Comparison of ENCODE assay signal across 1 cellular context in genomic region chr12:71685961-71686657, GRCh38.
TF ChIP-seq lines count a peak whose summit lies in the region.

TMEM19 (plus strand) TSS chr12:71686082; CDS start chr12:71686681, 599 bp downstream.

TF ChIP-seq in K562, 482 proteins besides CTCF, POLR2A, EP300 and RAD21 (continued from another document and continues in another):
- TF ChIP-seq, protein P1, sequence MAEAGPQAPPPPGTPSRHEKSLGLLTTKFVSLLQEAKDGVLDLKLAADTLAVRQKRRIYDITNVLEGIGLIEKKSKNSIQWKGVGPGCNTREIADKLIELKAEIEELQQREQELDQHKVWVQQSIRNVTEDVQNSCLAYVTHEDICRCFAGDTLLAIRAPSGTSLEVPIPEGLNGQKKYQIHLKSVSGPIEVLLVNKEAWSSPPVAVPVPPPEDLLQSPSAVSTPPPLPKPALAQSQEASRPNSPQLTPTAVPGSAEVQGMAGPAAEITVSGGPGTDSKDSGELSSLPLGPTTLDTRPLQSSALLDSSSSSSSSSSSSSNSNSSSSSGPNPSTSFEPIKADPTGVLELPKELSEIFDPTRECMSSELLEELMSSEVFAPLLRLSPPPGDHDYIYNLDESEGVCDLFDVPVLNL (CRISPR knock-in tag; IDR thresholded peaks at IDR 0.05; ENCODE audit: low read depth) = no peak
- TF ChIP-seq GTF2F1 (IDR thresholded peaks at IDR 0.05; ENCODE audit: low read depth, low read length) (no peak), NCOA1 (IDR thresholded peaks at IDR 0.05; ENCODE audit: low read depth) (no peak), POLR2G (IDR thresholded peaks at IDR 0.05; ENCODE audit: low read depth, low read length) (peak; percentile 97), TCF3 (CRISPR knock-in tag; IDR thresholded peaks at IDR 0.05) (no peak), ZEB2 (IDR thresholded peaks at IDR 0.05) (no peak), ZNF699 (CRISPR knock-in tag; IDR thresholded peaks at IDR 0.05; ENCODE audit: insufficient replicate concordance) (no peak), SP2 (IDR thresholded peaks at IDR 0.05; ENCODE audit: extremely low read depth, low read depth, low read length, poor library complexity, severe bottlenecking) (no peak), ZNF274 (IDR thresholded peaks at IDR 0.05; ENCODE audit: borderline replicate concordance, low read depth, low read length) (no peak), KLF16 (IDR thresholded peaks at IDR 0.05) (no peak), ZNF12 (CRISPR knock-in tag; IDR thresholded peaks at IDR 0.05) (no peak), ZNF551 (CRISPR knock-in tag; IDR thresholded peaks at IDR 0.05) (no peak), SRSF9 (IDR thresholded peaks at IDR 0.05; ENCODE audit: borderline replicate concordance, low read depth, low read length) (no peak), ZNF224 (CRISPR knock-in tag; IDR thresholded peaks at IDR 0.05) (no peak), NR4A1 (CRISPR knock-in tag; IDR thresholded peaks at IDR 0.05) (0 out of 2 replicates have a peak, but pooled peaks have one; percentile 41), NR4A1 (tag; IDR thresholded peaks at IDR 0.05) (0 out of 2 replicates have a peak, but pooled peaks have one; percentile 51), DPF2 (IDR thresholded peaks at IDR 0.05) (no peak), MIER1 (IDR thresholded peaks at IDR 0.05; ENCODE audit: low read depth) (no peak), TAF15 (IDR thresholded peaks at IDR 0.05; ENCODE audit: low read depth, low read length) (no peak), C11orf30 (IDR thresholded peaks at IDR 0.05; ENCODE audit: low read depth) (no peak), POLR2AphosphoS2 (IDR thresholded peaks at IDR 0.05; ENCODE audit: low read length) (no peak), RFX7 (CRISPR knock-in tag; IDR thresholded peaks at IDR 0.05) (no peak), HMG20B (CRISPR knock-in tag; IDR thresholded peaks at IDR 0.05) (no peak), ZNF778 (CRISPR knock-in tag; IDR thresholded peaks at IDR 0.05) (no peak), BCL6 (CRISPR knock-in tag; IDR thresholded peaks at IDR 0.05) (no peak), FOXJ3 (CRISPR knock-in tag; IDR thresholded peaks at IDR 0.05) (no peak), ZBTB49 (CRISPR knock-in tag; IDR thresholded peaks at IDR 0.05; ENCODE audit: borderline replicate concordance) (0 out of 2 replicates have a peak, but pooled peaks have one; percentile 65), WHSC1 (IDR thresholded peaks at IDR 0.05; ENCODE audit: low read length) (no peak), ZNF280A (IDR thresholded peaks at IDR 0.05; ENCODE audit: low read depth, partially characterized antibody) (no peak), USF1 (CRISPR knock-in tag; IDR thresholded peaks at IDR 0.05) (peak; percentile 92), HEY1 (CRISPR knock-in tag; IDR thresholded peaks at IDR 0.05; ENCODE audit: borderline replicate concordance) (no peak; the same call in 1 of the 2 replicates), ZNF644 (tag; IDR thresholded peaks at IDR 0.05; ENCODE audit: low read depth) (no peak), FOXK2 (conservative IDR thresholded peaks at IDR 0.05 in 1 of 2, IDR thresholded peaks at IDR 0.05 in 1 of 2; ENCODE audit: low read depth in 2 of 2) (no peak), SIN3A (IDR thresholded peaks at IDR 0.05; ENCODE audit: borderline replicate concordance in 2 of 2, control insufficient read depth in 1 of 2, low read depth in 2 of 2, low read length in 2 of 2) (peak; percentile 13 to 26; a peak in 1 of 4 replicates), CEBPB (tag; IDR thresholded peaks at IDR 0.05) (no peak), GABPB1 (CRISPR knock-in tag; IDR thresholded peaks at IDR 0.05) (peak; percentile 74; the same call in 1 of the 2 replicates), ZNF24 (IDR thresholded peaks at IDR 0.05) (no peak; the same call in 1 of the 2 replicates), ZNF609 (CRISPR knock-in tag; IDR thresholded peaks at IDR 0.05; ENCODE audit: borderline replicate concordance) (no peak), ZNF77 (CRISPR knock-in tag; IDR thresholded peaks at IDR 0.05) (no peak), SRF (CRISPR knock-in tag; IDR thresholded peaks at IDR 0.05) (peak in 1 of 2 experiments; percentile 62; a peak in 2 of 4 replicates), ZBTB8A (IDR thresholded peaks at IDR 0.05; ENCODE audit: partially characterized antibody) (no peak)
- TF ChIP-seq, protein P2, sequence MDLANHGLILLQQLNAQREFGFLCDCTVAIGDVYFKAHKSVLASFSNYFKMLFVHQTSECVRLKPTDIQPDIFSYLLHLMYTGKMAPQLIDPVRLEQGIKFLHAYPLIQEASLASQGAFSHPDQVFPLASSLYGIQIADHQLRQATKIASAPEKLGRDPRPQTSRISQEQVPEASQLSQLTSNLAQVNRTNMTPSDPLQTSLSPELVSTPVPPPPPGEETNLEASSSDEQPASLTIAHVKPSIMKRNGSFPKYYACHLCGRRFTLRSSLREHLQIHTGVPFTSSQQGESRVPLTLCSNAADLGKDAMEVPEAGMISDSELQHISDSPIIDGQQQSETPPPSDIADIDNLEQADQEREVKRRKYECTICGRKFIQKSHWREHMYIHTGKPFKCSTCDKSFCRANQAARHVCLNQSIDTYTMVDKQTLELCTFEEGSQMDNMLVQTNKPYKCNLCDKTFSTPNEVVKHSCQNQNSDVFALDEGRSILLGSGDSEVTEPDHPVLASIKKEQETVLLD (IDR thresholded peaks at IDR 0.05) = peak; percentile 48; the same call in 1 of the 2 replicates
- TF ChIP-seq, protein P3, sequence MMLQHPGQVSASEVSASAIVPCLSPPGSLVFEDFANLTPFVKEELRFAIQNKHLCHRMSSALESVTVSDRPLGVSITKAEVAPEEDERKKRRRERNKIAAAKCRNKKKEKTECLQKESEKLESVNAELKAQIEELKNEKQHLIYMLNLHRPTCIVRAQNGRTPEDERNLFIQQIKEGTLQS (IDR thresholded peaks at IDR 0.05) = no peak
- TF ChIP-seq, protein P3 (CRISPR knock-in tag; conservative IDR thresholded peaks at IDR 0.05) = no peak
- TF ChIP-seq, protein P4, sequence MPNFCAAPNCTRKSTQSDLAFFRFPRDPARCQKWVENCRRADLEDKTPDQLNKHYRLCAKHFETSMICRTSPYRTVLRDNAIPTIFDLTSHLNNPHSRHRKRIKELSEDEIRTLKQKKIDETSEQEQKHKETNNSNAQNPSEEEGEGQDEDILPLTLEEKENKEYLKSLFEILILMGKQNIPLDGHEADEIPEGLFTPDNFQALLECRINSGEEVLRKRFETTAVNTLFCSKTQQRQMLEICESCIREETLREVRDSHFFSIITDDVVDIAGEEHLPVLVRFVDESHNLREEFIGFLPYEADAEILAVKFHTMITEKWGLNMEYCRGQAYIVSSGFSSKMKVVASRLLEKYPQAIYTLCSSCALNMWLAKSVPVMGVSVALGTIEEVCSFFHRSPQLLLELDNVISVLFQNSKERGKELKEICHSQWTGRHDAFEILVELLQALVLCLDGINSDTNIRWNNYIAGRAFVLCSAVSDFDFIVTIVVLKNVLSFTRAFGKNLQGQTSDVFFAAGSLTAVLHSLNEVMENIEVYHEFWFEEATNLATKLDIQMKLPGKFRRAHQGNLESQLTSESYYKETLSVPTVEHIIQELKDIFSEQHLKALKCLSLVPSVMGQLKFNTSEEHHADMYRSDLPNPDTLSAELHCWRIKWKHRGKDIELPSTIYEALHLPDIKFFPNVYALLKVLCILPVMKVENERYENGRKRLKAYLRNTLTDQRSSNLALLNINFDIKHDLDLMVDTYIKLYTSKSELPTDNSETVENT (CRISPR knock-in tag; IDR thresholded peaks at IDR 0.05) = peak; percentile 90; the same call in 1 of the 2 replicates
- TF ChIP-seq, protein P5, sequence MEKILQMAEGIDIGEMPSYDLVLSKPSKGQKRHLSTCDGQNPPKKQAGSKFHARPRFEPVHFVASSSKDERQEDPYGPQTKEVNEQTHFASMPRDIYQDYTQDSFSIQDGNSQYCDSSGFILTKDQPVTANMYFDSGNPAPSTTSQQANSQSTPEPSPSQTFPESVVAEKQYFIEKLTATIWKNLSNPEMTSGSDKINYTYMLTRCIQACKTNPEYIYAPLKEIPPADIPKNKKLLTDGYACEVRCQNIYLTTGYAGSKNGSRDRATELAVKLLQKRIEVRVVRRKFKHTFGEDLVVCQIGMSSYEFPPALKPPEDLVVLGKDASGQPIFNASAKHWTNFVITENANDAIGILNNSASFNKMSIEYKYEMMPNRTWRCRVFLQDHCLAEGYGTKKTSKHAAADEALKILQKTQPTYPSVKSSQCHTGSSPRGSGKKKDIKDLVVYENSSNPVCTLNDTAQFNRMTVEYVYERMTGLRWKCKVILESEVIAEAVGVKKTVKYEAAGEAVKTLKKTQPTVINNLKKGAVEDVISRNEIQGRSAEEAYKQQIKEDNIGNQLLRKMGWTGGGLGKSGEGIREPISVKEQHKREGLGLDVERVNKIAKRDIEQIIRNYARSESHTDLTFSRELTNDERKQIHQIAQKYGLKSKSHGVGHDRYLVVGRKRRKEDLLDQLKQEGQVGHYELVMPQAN (IDR thresholded peaks at IDR 0.05; ENCODE audit: borderline replicate concordance) = peak; percentile 8; the same call in 1 of the 2 replicates
- TF ChIP-seq, protein P6, sequence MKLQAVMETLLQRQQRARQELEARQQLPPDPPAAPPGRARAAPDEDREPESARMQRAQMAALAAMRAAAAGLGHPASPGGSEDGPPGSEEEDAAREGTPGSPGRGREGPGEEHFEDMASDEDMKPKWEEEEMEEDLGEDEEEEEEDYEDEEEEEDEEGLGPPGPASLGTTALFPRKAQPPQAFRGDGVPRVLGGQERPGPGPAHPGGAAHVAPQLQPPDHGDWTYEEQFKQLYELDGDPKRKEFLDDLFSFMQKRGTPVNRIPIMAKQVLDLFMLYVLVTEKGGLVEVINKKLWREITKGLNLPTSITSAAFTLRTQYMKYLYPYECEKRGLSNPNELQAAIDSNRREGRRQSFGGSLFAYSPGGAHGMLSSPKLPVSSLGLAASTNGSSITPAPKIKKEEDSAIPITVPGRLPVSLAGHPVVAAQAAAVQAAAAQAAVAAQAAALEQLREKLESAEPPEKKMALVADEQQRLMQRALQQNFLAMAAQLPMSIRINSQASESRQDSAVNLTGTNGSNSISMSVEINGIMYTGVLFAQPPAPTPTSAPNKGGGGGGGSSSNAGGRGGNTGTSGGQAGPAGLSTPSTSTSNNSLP (IDR thresholded peaks at IDR 0.05; ENCODE audit: borderline replicate concordance, low read depth, low read length) = no peak
